Comparison of ENCODE assay signal across 8 cellular contexts in the genomic region with DNA sequence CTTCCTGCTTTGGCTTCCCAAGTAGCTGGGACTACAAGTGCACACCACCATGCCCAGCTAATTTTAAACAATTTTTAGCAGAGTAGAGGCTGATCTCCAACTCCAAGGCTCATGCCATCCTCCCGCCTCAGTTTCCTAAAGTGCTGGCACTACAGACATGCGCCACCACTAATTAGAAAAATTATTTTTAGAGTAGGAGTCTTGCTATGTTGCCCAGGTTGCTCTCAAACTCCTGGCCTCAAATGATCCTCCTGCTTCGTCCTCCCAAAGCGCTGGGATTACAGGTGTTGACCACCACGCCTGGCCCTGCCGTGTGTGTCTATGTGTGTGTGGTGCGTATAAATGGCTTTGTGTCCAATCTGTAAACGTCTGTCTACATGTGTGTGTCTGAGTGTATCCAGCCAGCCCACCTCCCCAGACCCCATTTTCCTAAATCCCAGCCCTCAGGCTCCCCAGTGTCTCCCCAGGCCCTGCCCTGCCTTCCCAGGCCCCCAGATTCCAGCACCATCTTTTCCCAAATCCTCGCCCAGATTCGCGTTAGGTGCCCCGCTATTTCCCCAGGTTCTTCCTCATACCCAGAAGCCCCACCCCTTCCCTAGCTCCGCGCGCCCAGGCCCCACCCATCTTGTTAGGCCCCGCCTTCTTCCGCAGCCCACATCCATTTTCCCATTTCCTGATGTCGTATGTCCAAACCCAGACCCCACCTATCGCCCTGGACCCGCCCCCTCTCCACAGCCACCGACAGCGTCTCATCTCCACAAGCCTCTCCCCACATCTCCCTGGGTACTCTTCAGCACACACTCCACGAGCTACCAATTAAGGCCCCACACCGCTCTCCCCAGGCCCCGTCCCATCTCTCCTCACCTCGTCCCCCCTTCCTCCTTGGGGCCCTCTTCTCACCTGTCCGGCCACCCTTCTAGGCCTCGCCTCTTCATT. TPM values are rescaled to one million over a fixed set of nuclear protein-coding genes. Genes with fewer than 3 reads are reported as not detected.
A peak's percentile ranks its signal among the peaks of the same experiment; 100 is the strongest.
DNase-seq lines count a peak whose midpoint lies in the region; ATAC-seq, FAIRE-seq and TF ChIP-seq lines count a peak whose summit lies in the region.

No MANE protein-coding gene starts in this region.

- H3K23ac ChIP-seq in trophoblast cell (ENCODE audit: low read length), result no peak overlapping the region

- H2AFZ ChIP-seq in parathyroid adenoma, result peak overlapping the region; percentile 68
- no peak overlapping the region for H2AFZ ChIP-seq in trophoblast cell (ENCODE audit: insufficient read depth, low read length, poor library complexity)

- H3K4me2 ChIP-seq in parathyroid adenoma (ENCODE audit: low read length) (peak overlapping the region; percentile 48), trophoblast cell (ENCODE audit: low read length) (no peak overlapping the region)

- H3K9ac ChIP-seq in parathyroid adenoma (no peak overlapping the region), trophoblast cell (ENCODE audit: low read length) (no peak overlapping the region)

- ATAC-seq in HG02973 (IDR thresholded peaks at IDR 0.05; ENCODE audit: unreplicated experiment), result no peak

- no peak overlapping the region for H4K12ac ChIP-seq in trophoblast cell (ENCODE audit: low read depth, low read length)

- H3K9me3 ChIP-seq in parathyroid adenoma (ENCODE audit: control insufficient read depth, low read length) (no peaks in the 10 kb centered on the region), trophoblast cell (ENCODE audit: insufficient read depth, low read depth, low read length) (peaks cover 23% of the 10 kb centered on the region), ascending aorta (no peaks in the 10 kb centered on the region)

- no peak overlapping the region for H2BK5ac ChIP-seq in trophoblast cell (ENCODE audit: low read depth, low read length, poor library complexity)

- H3K14ac ChIP-seq in trophoblast cell (ENCODE audit: low read length), result no peak overlapping the region

- H3K79me2 ChIP-seq in parathyroid adenoma, result no peaks in the 10 kb centered on the region
- no peaks in the 10 kb centered on the region for H3K79me2 ChIP-seq in trophoblast cell (ENCODE audit: control insufficient read depth, insufficient read depth, low read length, poor library complexity)

- TF ChIP-seq CTCF in coronary artery (IDR thresholded peaks at IDR 0.05) (no peak), parathyroid adenoma (IDR thresholded peaks at IDR 0.05) (no peak), ascending aorta (IDR thresholded peaks at IDR 0.05) (no peak)

- no peak for TF ChIP-seq POLR2A in GM12892 (IDR thresholded peaks at IDR 0.05; ENCODE audit: low read depth, low read length)

- H3K4me3 ChIP-seq in coronary artery, result peak overlapping the region; percentile 61
- H3K4me3 ChIP-seq in parathyroid adenoma (ENCODE audit: low read depth, low read length), result no peak overlapping the region
- no peak overlapping the region for H3K4me3 ChIP-seq in trophoblast cell (ENCODE audit: low read depth, low read length)
- peak overlapping the region in 1 of 2 donors; percentile 18 for H3K4me3 ChIP-seq in ascending aorta

- peak; percentile 42 for FAIRE-seq in GM12892 (lab: Jason Lieb, UNC)

- no peak overlapping the region for H4K8ac ChIP-seq in trophoblast cell (ENCODE audit: low read depth, low read length)

- no peak overlapping the region for H3K18ac ChIP-seq in trophoblast cell (ENCODE audit: low read length)

- H3K4me1 ChIP-seq in parathyroid adenoma (peaks cover 9% of the 10 kb centered on the region), trophoblast cell (ENCODE audit: control insufficient read depth in 1 of 2, insufficient read depth in 2 of 2, low read length in 2 of 2) (peaks cover 7 to 11% of the 10 kb centered on the region in 2 experiments), ascending aorta (peaks cover 0 to 3% of the 10 kb centered on the region in 2 donors)

- no peak overlapping the region for H4K91ac ChIP-seq in trophoblast cell (ENCODE audit: low read depth, low read length)

- no peak overlapping the region for H3K4ac ChIP-seq in trophoblast cell (ENCODE audit: low read depth, low read length)

- intact Hi-C loops in ascending aorta (cut with DNase I), result no loop called here

- H2BK12ac ChIP-seq in trophoblast cell (ENCODE audit: low read length), result no peak overlapping the region

- no peaks in the 10 kb centered on the region for H3K79me1 ChIP-seq in trophoblast cell (ENCODE audit: low read length)

- WGBS in trophoblast cell (ENCODE audit: extremely low coverage, insufficient coverage, insufficient read length), result no CpG with 5 or more reads among the region's 28 CpGs

- H3K27me3 ChIP-seq in parathyroid adenoma (ENCODE audit: control insufficient read depth, insufficient read depth, low read length) (peaks cover 6% of the 10 kb centered on the region), trophoblast cell (ENCODE audit: insufficient read depth, low read length) (peaks cover 25% of the 10 kb centered on the region), ascending aorta (peaks cover 46% of the 10 kb centered on the region)

- H3K36me3 ChIP-seq in parathyroid adenoma (ENCODE audit: control insufficient read depth, insufficient read depth, low read length), result no peaks in the 10 kb centered on the region
- H3K36me3 ChIP-seq in trophoblast cell (ENCODE audit: control insufficient read depth in 1 of 2, insufficient read depth in 2 of 2, low read length in 2 of 2), result no peaks in the 10 kb centered on the region
- H3K36me3 ChIP-seq in ascending aorta, result no peaks in the 10 kb centered on the region

- no peak overlapping the region for H2AK5ac ChIP-seq in trophoblast cell (ENCODE audit: low read length)

- H3K27ac ChIP-seq in coronary artery, result no peak overlapping the region
- no peak overlapping the region for H3K27ac ChIP-seq in parathyroid adenoma
- H3K27ac ChIP-seq in trophoblast cell (ENCODE audit: low read depth, low read length), result no peak overlapping the region
- H3K27ac ChIP-seq in ascending aorta, result no peak overlapping the region

- H2BK120ac ChIP-seq in trophoblast cell (ENCODE audit: insufficient read depth, low read length, poor library complexity), result no peak overlapping the region

- DNase-seq in GM12892 (ENCODE audit: insufficient read length) (no peak), NCI-H748 (lab: John Stamatoyannopoulos, UW; ENCODE audit: unreplicated experiment) (peak; percentile 68), coronary artery (ENCODE audit: low spot score) (no peak), germinal center (ENCODE audit: low spot score) (no peak), trophoblast cell (no peak), ascending aorta (ENCODE audit: low spot score in 2 of 2) (no peak)

RNA-seq across cellular contexts. Expression of a gene that starts 24.9 kb away (rescaled TPM):
- 0.04 TPM for polyA plus RNA-seq in GM12892 (2012; ENCODE audit: missing spikeins)
- 0.29 and 0.47 TPM in 2 replicates for polyA plus RNA-seq in trophoblast cell (2013)
- not detected for total RNA-seq in ascending aorta

RNA-seq across cellular contexts. Expression of a gene that starts 27.5 kb away (rescaled TPM):
- polyA plus RNA-seq in GM12892 (2012; ENCODE audit: missing spikeins), result not detected
- 6.2 and 6.4 TPM in 2 replicates for polyA plus RNA-seq in trophoblast cell (2013)
- total RNA-seq in ascending aorta, result 28.6 TPM

RNA-seq across cellular contexts. Expression of a gene that starts 37.2 kb away (rescaled TPM):
- polyA plus RNA-seq in GM12892 (2012; ENCODE audit: missing spikeins), result 8.5 TPM
- polyA plus RNA-seq in trophoblast cell (2013), result 11.2 TPM in 2 replicates
- total RNA-seq in ascending aorta, result 26.0 TPM
